In genomic region chr17:27569884-27570577, GRCh38 we compare ENCODE assay signal across 1 cellular context.
TF ChIP-seq lines count a peak whose summit lies in the region.

No MANE protein-coding gene starts in this region.

TF ChIP-seq in K562, 482 proteins besides CTCF, POLR2A, EP300 and RAD21 (continued from another document and continues in another):
- 0 out of 2 replicates have a peak, but pooled peaks have one; percentile 52 for TF ChIP-seq RREB1 (CRISPR knock-in tag; IDR thresholded peaks at IDR 0.05)
- TF ChIP-seq HIVEP1 (CRISPR knock-in tag; IDR thresholded peaks at IDR 0.05): peak; percentile 11; the same call in 1 of the 2 replicates
- TF ChIP-seq ZNF165 (CRISPR knock-in tag; IDR thresholded peaks at IDR 0.05; ENCODE audit: borderline replicate concordance): no peak
- no peak for TF ChIP-seq ZNF76 (CRISPR knock-in tag; IDR thresholded peaks at IDR 0.05; ENCODE audit: borderline replicate concordance)
- no peak for TF ChIP-seq HLTF (IDR thresholded peaks at IDR 0.05)
- TF ChIP-seq MCM7 (IDR thresholded peaks at IDR 0.05): no peak
- no peak for TF ChIP-seq NR2C2 (CRISPR knock-in tag; IDR thresholded peaks at IDR 0.05)
- TF ChIP-seq NR2C2 (tag; IDR thresholded peaks at IDR 0.05): peak; percentile 92
- peak in 1 of 2 experiments; percentile 90; a peak in 3 of 4 replicates for TF ChIP-seq MLLT1 (IDR thresholded peaks at IDR 0.05)
- no peak for TF ChIP-seq U2AF1 (optimal IDR thresholded peaks at IDR 0.05; ENCODE audit: low read depth, low read length)
- TF ChIP-seq KDM5B (IDR thresholded peaks at IDR 0.05; ENCODE audit: insufficient replicate concordance, low read depth, low read length): no peak
- no peak for TF ChIP-seq PRMT5 (CRISPR knock-in tag; IDR thresholded peaks at IDR 0.05)
- TF ChIP-seq NFXL1 (CRISPR knock-in tag; IDR thresholded peaks at IDR 0.05): no peak
- TF ChIP-seq ETS1 (conservative IDR thresholded peaks at IDR 0.05; ENCODE audit: control insufficient read depth, low read depth, low read length): no peak
- peak; percentile 6; the same call in 1 of the 2 replicates for TF ChIP-seq NR4A1 (CRISPR knock-in tag; IDR thresholded peaks at IDR 0.05)
- peak; percentile 63; the same call in 1 of the 2 replicates for TF ChIP-seq NR4A1 (tag; IDR thresholded peaks at IDR 0.05)
- no peak for TF ChIP-seq NR2F6 (CRISPR knock-in tag; IDR thresholded peaks at IDR 0.05)
- TF ChIP-seq PKNOX1 (IDR thresholded peaks at IDR 0.05): peak; percentile 75
- no peak for TF ChIP-seq ZNF699 (CRISPR knock-in tag; IDR thresholded peaks at IDR 0.05; ENCODE audit: insufficient replicate concordance)
- TF ChIP-seq TEAD1 (CRISPR knock-in tag; IDR thresholded peaks at IDR 0.05): peak; percentile 48 to 80; a peak in 2 of 4 replicates
- TF ChIP-seq HNRNPL (IDR thresholded peaks at IDR 0.05; ENCODE audit: low read depth, low read length): 0 out of 2 replicates have a peak, but pooled peaks have one; percentile 60
- TF ChIP-seq ETV1 (tag; conservative IDR thresholded peaks at IDR 0.05; ENCODE audit: low read depth): 0 out of 2 replicates have a peak, but pooled peaks have one; percentile 7
- TF ChIP-seq ZNF263 (CRISPR knock-in tag; IDR thresholded peaks at IDR 0.05; ENCODE audit: borderline replicate concordance): no peak
- no peak for TF ChIP-seq KAT7 (CRISPR knock-in tag; IDR thresholded peaks at IDR 0.05; ENCODE audit: borderline replicate concordance)
- TF ChIP-seq ZNF717 (CRISPR knock-in tag; IDR thresholded peaks at IDR 0.05): no peak
- peak; percentile 26 for TF ChIP-seq NCOA4 (IDR thresholded peaks at IDR 0.05; ENCODE audit: partially characterized antibody)
- TF ChIP-seq KAT2B (IDR thresholded peaks at IDR 0.05; ENCODE audit: low read depth, low read length): no peak
- no peak for TF ChIP-seq CAMTA2 (CRISPR knock-in tag; conservative IDR thresholded peaks at IDR 0.05)
- peak; percentile 74; the same call in 1 of the 2 replicates for TF ChIP-seq JUND (IDR thresholded peaks at IDR 0.05; ENCODE audit: borderline replicate concordance, low read depth, low read length)
- TF ChIP-seq JUND (tag; IDR thresholded peaks at IDR 0.05; ENCODE audit: borderline replicate concordance, low read depth, low read length): peak; percentile 85; the same call in 1 of the 3 replicates
- peak; percentile 30 for TF ChIP-seq TAF1 (IDR thresholded peaks at IDR 0.05; ENCODE audit: control insufficient read depth, extremely low read depth, insufficient read depth, low read length, severe bottlenecking)
- peak; percentile 58; the same call in 1 of the 2 replicates for TF ChIP-seq NKRF (IDR thresholded peaks at IDR 0.05; ENCODE audit: borderline replicate concordance)
- TF ChIP-seq ERF (CRISPR knock-in tag; IDR thresholded peaks at IDR 0.05): no peak
- TF ChIP-seq ZBTB5 (IDR thresholded peaks at IDR 0.05): no peak
- peak; percentile 73; the same call in 1 of the 2 replicates for TF ChIP-seq ZNF79 (CRISPR knock-in tag; IDR thresholded peaks at IDR 0.05; ENCODE audit: low read depth)
- peak; percentile 60 for TF ChIP-seq VEZF1 (CRISPR knock-in tag; IDR thresholded peaks at IDR 0.05)
- TF ChIP-seq ZFP91 (CRISPR knock-in tag; IDR thresholded peaks at IDR 0.05): no peak
- peak; percentile 78 for TF ChIP-seq HES1 (IDR thresholded peaks at IDR 0.05; ENCODE audit: low read depth)
- TF ChIP-seq KLF13 (tag; IDR thresholded peaks at IDR 0.05; ENCODE audit: borderline replicate concordance, low read depth): no peak
- no peak for TF ChIP-seq SREBF2 (CRISPR knock-in tag; IDR thresholded peaks at IDR 0.05)
- TF ChIP-seq TBL1XR1 (IDR thresholded peaks at IDR 0.05; ENCODE audit: low read length in 2 of 2): peak in 1 of 2 experiments; percentile 78; a peak in 2 of 4 replicates
- 0 out of 2 replicates have a peak, but pooled peaks have one; percentile 39 for TF ChIP-seq THAP7 (CRISPR knock-in tag; IDR thresholded peaks at IDR 0.05)
- peak; percentile 32 for TF ChIP-seq HDAC3 (IDR thresholded peaks at IDR 0.05; ENCODE audit: borderline replicate concordance, partially characterized antibody)
- TF ChIP-seq ZNF384 (IDR thresholded peaks at IDR 0.05; ENCODE audit: low read depth, low read length): no peak
- peak; percentile 82 for TF ChIP-seq ZNF589 (CRISPR knock-in tag; IDR thresholded peaks at IDR 0.05; ENCODE audit: low read depth)
- TF ChIP-seq ZNF239 (CRISPR knock-in tag; IDR thresholded peaks at IDR 0.05): no peak; the same call in 1 of the 2 replicates
- TF ChIP-seq FOXP1 (CRISPR knock-in tag; IDR thresholded peaks at IDR 0.05): no peak
- no peak for TF ChIP-seq MCM5 (IDR thresholded peaks at IDR 0.05; ENCODE audit: low read depth)
